Comparison of ENCODE assay signal across 9 cellular contexts in the genomic region with DNA sequence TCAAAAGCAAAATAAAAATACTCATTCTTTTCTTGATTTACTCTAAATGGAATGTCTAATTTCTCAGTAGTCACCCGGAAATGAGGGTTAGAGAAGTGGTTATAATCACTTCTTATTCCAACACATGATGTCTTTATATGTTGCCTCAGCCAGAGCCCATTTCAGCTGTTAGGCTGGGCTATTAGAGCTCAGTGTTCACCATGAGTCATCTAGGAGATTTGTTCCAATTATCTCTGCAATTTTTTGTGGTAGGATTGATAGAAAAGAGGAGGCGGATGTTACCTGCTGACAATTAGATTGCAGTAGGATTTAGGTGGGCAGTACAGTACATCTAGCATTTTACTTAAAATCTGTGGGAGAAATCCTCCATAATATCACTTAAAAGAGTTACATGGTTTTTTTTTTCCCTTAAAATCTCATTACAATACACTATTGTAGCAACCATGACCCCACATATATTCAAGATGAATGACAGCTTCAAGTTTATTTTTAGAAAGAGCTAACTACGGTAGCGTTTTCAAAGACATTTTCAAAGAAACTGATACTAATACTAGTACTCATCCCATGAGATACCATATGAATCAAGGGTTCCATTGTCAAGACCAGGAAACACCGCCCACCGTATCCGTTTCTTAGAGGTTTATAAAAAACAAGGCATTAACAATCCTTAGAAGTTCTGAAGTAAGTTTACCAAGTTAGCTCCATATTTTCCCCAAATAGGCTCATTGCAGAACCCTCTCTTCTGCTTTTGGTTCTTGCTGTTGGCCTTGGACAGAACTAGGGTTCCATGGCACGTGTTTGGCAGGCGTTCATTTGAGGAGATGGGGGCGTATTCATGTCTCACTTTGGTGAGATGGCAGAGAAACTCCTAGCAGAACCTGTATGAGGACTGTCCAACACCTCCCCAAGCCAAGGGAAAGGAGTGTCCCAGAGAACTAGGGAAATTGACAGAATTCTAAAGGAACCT.
DNase-seq lines count a peak whose midpoint lies in the region; ATAC-seq, FAIRE-seq and TF ChIP-seq lines count a peak whose summit lies in the region.
"Had no signal": no experiment of that assay in that cellular context is flagged by ENCODE, and none has a peak within 500 bp of the region (broad histone marks: within the 10 kb centered on the region; RNA-seq: fewer than 3 reads in every experiment).

No MANE protein-coding gene starts in this region.

- peak; percentile 32 for DNase-seq in NCI-H748 (lab: John Stamatoyannopoulos, UW; ENCODE audit: unreplicated experiment)
- no peak for DNase-seq in NCI-H748 treated with DMSO at 0.1 percent for 48 hours (lab: John Stamatoyannopoulos, UW)
- DNase-seq in fibroblast of pulmonary artery (ENCODE audit: low read depth) = peak; percentile 57
- DNase-seq in stimulated activated CD4-positive, alpha-beta T cell treated with anti-CD3 and anti-CD28 coated beads, Interleukin-4, amount 100 ng/mL, for 1 hour = peak; percentile 19
- no peak for DNase-seq in inferior parietal cortex (ENCODE audit: extremely low spot score)
- DNase-seq: NK-92 treated with Interleukin-12 subunit alpha and Interleukin-12 subunit beta, amount 100 ng/mL, for 24 hours had no signal

- ATAC-seq in GM21381 (IDR thresholded peaks at IDR 0.05; ENCODE audit: unreplicated experiment) = no peak
- ATAC-seq in GM21529 (IDR thresholded peaks at IDR 0.05; ENCODE audit: unreplicated experiment) = no peak

- TF ChIP-seq CTCF in fibroblast of pulmonary artery (IDR thresholded peaks at IDR 0.05; ENCODE audit: low read length, missing control alignments) = no peak

- peak; percentile 19 for FAIRE-seq in TTC549 (lab: Jason Lieb, UNC)

- H3K4me3 ChIP-seq in fibroblast of pulmonary artery (replicated peaks; ENCODE audit: low read depth, low read length) = no peak overlapping the region

Comparison
In these comparisons a context has a peak if more than half of its experiments do, and no peak if none do; other contexts are left out.
1. DNase-seq: peak in NCI-H748 (single experiment), fibroblast of pulmonary artery (single experiment) and stimulated activated CD4-positive, alpha-beta T cell treated with anti-CD3 and anti-CD28 coated beads, Interleukin-4, amount 100 ng/mL, for 1 hour (single experiment); none in NCI-H748 treated with DMSO at 0.1 percent for 48 hours (single experiment) and inferior parietal cortex (single experiment).